In the genomic region with DNA sequence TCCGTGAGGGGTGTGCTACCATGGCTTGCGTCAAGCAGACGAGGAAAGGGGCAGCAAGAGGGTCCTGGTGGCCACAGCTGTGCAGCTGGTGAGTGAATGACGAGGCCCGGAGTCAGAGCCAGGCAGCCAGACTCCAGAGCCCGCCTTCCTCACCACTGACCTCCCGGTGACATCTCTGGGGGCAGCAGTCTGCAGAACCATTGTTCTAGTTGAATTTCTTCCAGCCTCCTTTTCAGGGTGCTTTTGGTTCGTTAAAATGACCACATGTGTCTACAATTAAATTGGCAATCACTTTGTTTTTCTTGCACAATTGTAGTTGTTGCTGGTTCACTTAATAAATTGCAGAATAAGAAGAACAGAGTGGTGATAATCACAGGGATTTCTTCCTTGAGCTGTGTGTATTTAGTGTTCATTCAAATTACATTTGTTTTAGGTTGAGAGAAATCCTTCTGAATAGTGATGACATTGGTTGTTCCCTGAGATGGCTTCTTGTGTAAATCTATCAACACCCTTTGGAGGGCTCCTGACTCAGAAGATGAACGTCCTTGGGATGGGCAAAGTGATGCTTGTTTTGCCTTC, we compare ENCODE assay signal across 11 cellular contexts.
A peak's percentile ranks its signal among the peaks of the same experiment; 100 is the strongest.
DNase-seq lines count a peak whose midpoint lies in the region; ATAC-seq and TF ChIP-seq lines count a peak whose summit lies in the region.
"Had no signal": no experiment of that assay in that cellular context is flagged by ENCODE, and none has a peak within 500 bp of the region (broad histone marks: within the 10 kb centered on the region; RNA-seq: fewer than 3 reads in every experiment).

No MANE protein-coding gene starts in this region.

- peaks cover 23% of the 10 kb centered on the region for H3K79me2 ChIP-seq in osteoblast (ENCODE audit: insufficient read depth, low read length)

- peaks cover 23% of the 10 kb centered on the region for H3K4me1 ChIP-seq in osteoblast (ENCODE audit: insufficient read depth, low read length)

- DNase-seq in AG20443 (ENCODE audit: low spot score) = peak; percentile 75
- peak; percentile 11 for DNase-seq in foreskin melanocyte
- DNase-seq in osteoblast (ENCODE audit: insufficient read length, low spot score, missing footprints) = peak; percentile 75
- DNase-seq in kidney tubule cell (ENCODE audit: low spot score) = no peak
- DNase-seq in GM19240 (ENCODE audit: insufficient read length, low spot score) = no peak
- no peak for DNase-seq in DMS114 treated with DMSO at 0.1 percent for 48 hours (lab: John Stamatoyannopoulos, UW; ENCODE audit: unreplicated experiment)
- DNase-seq: NCI-H1436; stimulated activated naive CD8-positive, alpha-beta T cell treated with anti-CD3 and anti-CD28 coated beads, Interleukin-15, amount 100 ng/mL, for 72 hours had no signal

- ATAC-seq in SK-N-SH treated with all-trans-retinoic acid at 6 μM for 48 hours (peak; percentile 77), HG03175 (IDR thresholded peaks at IDR 0.05; ENCODE audit: unreplicated experiment) (no peak)
- ATAC-seq: stimulated activated naive CD8-positive, alpha-beta T cell treated with anti-CD3 and anti-CD28 coated beads, Interleukin-15, amount 100 ng/mL, for 72 hours had no signal

- no peak overlapping the region for H3K4me3 ChIP-seq in osteoblast (ENCODE audit: insufficient read depth, low read length)

- H3K36me3 ChIP-seq in osteoblast (ENCODE audit: insufficient read depth, low read length) = no peaks in the 10 kb centered on the region

- no peak overlapping the region for H2AFZ ChIP-seq in osteoblast (ENCODE audit: low read length)

- no peaks in the 10 kb centered on the region for H3K9me3 ChIP-seq in osteoblast (ENCODE audit: low read depth, low read length)

- peaks cover 7% of the 10 kb centered on the region for H4K20me1 ChIP-seq in osteoblast (ENCODE audit: insufficient read depth, low read length)

- H3K27me3 ChIP-seq in osteoblast (ENCODE audit: insufficient read depth, low read length) = no peaks in the 10 kb centered on the region

- H3K4me2 ChIP-seq in osteoblast (ENCODE audit: insufficient read depth, low read length) = peak overlapping the region; percentile 23

- TF ChIP-seq CTCF in osteoblast (IDR thresholded peaks at IDR 0.05; ENCODE audit: extremely low read depth, low read depth, low read length) = no peak

- H3K27ac ChIP-seq in osteoblast (ENCODE audit: low read depth, low read length) = peak overlapping the region; percentile 48
- H3K27ac ChIP-seq: epithelial cell of prostate had no signal

TF ChIP-seq in SK-N-SH treated with all-trans-retinoic acid at 6 μM for 48 hours, 23 proteins besides CTCF, POLR2A, EP300 and RAD21:
- TF ChIP-seq, protein P1, sequence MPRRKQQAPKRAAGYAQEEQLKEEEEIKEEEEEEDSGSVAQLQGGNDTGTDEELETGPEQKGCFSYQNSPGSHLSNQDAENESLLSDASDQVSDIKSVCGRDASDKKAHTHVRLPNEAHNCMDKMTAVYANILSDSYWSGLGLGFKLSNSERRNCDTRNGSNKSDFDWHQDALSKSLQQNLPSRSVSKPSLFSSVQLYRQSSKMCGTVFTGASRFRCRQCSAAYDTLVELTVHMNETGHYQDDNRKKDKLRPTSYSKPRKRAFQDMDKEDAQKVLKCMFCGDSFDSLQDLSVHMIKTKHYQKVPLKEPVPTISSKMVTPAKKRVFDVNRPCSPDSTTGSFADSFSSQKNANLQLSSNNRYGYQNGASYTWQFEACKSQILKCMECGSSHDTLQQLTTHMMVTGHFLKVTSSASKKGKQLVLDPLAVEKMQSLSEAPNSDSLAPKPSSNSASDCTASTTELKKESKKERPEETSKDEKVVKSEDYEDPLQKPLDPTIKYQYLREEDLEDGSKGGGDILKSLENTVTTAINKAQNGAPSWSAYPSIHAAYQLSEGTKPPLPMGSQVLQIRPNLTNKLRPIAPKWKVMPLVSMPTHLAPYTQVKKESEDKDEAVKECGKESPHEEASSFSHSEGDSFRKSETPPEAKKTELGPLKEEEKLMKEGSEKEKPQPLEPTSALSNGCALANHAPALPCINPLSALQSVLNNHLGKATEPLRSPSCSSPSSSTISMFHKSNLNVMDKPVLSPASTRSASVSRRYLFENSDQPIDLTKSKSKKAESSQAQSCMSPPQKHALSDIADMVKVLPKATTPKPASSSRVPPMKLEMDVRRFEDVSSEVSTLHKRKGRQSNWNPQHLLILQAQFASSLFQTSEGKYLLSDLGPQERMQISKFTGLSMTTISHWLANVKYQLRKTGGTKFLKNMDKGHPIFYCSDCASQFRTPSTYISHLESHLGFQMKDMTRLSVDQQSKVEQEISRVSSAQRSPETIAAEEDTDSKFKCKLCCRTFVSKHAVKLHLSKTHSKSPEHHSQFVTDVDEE (CRISPR knock-in tag; IDR thresholded peaks at IDR 0.05) = peak; percentile 67; the same call in 1 of the 2 replicates
- TF ChIP-seq SNAI2 (CRISPR knock-in tag; IDR thresholded peaks at IDR 0.05) (peak; percentile 81; the same call in 1 of the 2 replicates), PPARA (CRISPR knock-in tag; IDR thresholded peaks at IDR 0.05; ENCODE audit: borderline replicate concordance) (no peak), GLIS3 (CRISPR knock-in tag; IDR thresholded peaks at IDR 0.05) (no peak), TCF4 (CRISPR knock-in tag; IDR thresholded peaks at IDR 0.05; ENCODE audit: borderline replicate concordance) (peak; percentile 48; the same call in 1 of the 2 replicates), ZNF70 (CRISPR knock-in tag; IDR thresholded peaks at IDR 0.05) (peak; percentile 87), OSR1 (CRISPR knock-in tag; IDR thresholded peaks at IDR 0.05) (no peak)

Comparison
In these comparisons a context has a peak if more than half of its experiments do, and no peak if none do; other contexts are left out.
1. DNase-seq: peak in AG20443 (single experiment), foreskin melanocyte (single experiment) and osteoblast (single experiment); none in kidney tubule cell (single experiment), GM19240 (single experiment) and DMS114 treated with DMSO at 0.1 percent for 48 hours (single experiment).